In the genomic region with DNA sequence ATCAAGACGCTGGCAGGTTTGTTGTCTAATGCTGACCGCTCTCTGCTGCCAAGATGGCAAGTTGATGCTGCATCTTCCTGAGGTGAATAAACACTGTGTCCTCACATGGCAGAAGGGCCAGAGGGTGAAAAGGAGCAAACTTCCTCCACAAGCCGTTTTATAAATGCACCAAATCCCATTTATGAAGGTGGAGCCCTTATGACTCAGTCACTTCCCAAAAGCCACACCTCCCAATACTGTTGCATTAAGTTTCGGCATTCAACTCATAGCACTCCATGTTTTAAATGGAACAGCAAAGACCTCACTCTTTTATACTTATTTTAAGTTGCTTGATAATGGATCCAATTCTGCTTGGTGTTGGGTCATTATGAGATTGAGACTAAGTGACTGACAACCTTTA, we compare ENCODE assay signal across 18 cellular contexts.
"Had no signal": no experiment of that assay in that cellular context is flagged by ENCODE, and none has a peak within 500 bp of the region (broad histone marks: within the 10 kb centered on the region; RNA-seq: fewer than 3 reads in every experiment).

No MANE protein-coding gene starts in this region.

- H3K9me3 ChIP-seq: gastroesophageal sphincter, left ventricle myocardium inferior, lower lobe of right lung, pancreas, tibial artery, upper lobe of left lung, uterus had no signal

- H3K27me3 ChIP-seq: gastroesophageal sphincter, pancreas, tibial artery, upper lobe of left lung, uterus had no signal

- H3K27ac ChIP-seq: gastroesophageal sphincter, left ventricle myocardium inferior, lower lobe of right lung, pancreas, tibial artery, upper lobe of left lung, uterus had no signal

- H3K4me3 ChIP-seq: gastroesophageal sphincter, left ventricle myocardium inferior, lower lobe of right lung, pancreas, smooth muscle cell, tibial artery, upper lobe of left lung, uterus had no signal

- H3K36me3 ChIP-seq: gastroesophageal sphincter, left ventricle myocardium inferior, lower lobe of right lung, pancreas, tibial artery, upper lobe of left lung, uterus had no signal

- H3K4me2 ChIP-seq: smooth muscle cell had no signal

- DNase-seq: effector memory CD4-positive, alpha-beta T cell; immature natural killer cell; kidney; left cardiac atrium; left ventricle myocardium inferior; lower lobe of right lung; mesenchymal stem cell; naive B cell; occipital lobe; pancreas; right cardiac atrium; stimulated activated CD4-positive, alpha-beta T cell treated with anti-CD3 and anti-CD28 coated beads, Interleukin-4, amount 100 ng/mL, for 1 hour; stimulated activated CD8-positive, alpha-beta memory T cell treated with anti-CD3 and anti-CD28 coated beads, Interleukin-4, amount 100 ng/mL, for 48 hours; tibial artery; upper lobe of left lung; uterus had no signal

- H3K4me1 ChIP-seq: gastroesophageal sphincter, left ventricle myocardium inferior, lower lobe of right lung, pancreas, tibial artery, upper lobe of left lung, uterus had no signal
